ENCODE assay signal across 19 cellular contexts in the genomic region with DNA sequence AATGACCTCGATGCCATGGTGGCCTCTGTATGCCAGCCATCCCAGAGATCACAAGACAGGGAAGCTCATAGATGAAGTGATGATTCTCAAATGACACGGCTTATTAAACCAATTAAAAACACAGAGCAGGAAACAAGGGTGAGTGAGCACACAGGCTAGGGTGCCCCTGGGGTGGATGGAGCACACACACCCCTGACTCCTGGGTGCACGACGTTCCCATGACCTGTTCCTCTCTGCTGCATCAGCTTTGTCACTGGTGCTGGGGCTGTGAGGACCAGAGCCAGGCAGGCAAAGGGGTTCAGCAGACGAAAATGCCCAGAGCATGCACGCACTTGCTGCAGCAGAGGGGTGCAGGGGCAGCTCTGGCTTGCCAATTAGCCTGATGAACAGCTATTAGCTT.
DNase-seq lines count a peak whose midpoint lies in the region; ATAC-seq and TF ChIP-seq lines count a peak whose summit lies in the region.
"Had no signal": no experiment of that assay in that cellular context is flagged by ENCODE, and none has a peak within 500 bp of the region (broad histone marks: within the 10 kb centered on the region; RNA-seq: fewer than 3 reads in every experiment).

No MANE protein-coding gene starts in this region.

- TF ChIP-seq POLR2A in sigmoid colon (IDR thresholded peaks at IDR 0.05), result no peak

- intact Hi-C loops in sigmoid colon (cut with DNase I), result no loop called here

- no peak for TF ChIP-seq EP300 in sigmoid colon (IDR thresholded peaks at IDR 0.05)

- no peaks in the 10 kb centered on the region for H3K9me3 ChIP-seq in sigmoid colon
- H3K9me3 ChIP-seq: SJCRH30 had no signal

- TF ChIP-seq CTCF in sigmoid colon (IDR thresholded peaks at IDR 0.05), result no peak

- no peaks in the 10 kb centered on the region for H3K4me1 ChIP-seq in sigmoid colon
- H3K4me1 ChIP-seq: SJCRH30 had no signal

- H3K27me3 ChIP-seq in sigmoid colon, result peaks cover 0 to 11% (median 0%) of the 10 kb centered on the region in 3 donors
- H3K27me3 ChIP-seq: SJCRH30 had no signal

- ATAC-seq in GM18858 (IDR thresholded peaks at IDR 0.05; ENCODE audit: unreplicated experiment), result no peak
- ATAC-seq: GM12878, K562 had no signal

- WGBS in sigmoid colon, 2 donors, result 80 to 92% methylated on average over 6 of the region's 6 CpGs

- H3K36me3 ChIP-seq in sigmoid colon, result no peaks in the 10 kb centered on the region
- H3K36me3 ChIP-seq: SJCRH30 had no signal

- H3K27ac ChIP-seq in sigmoid colon, result no peak overlapping the region
- H3K27ac ChIP-seq: 22Rv1, PC-9, SJCRH30 had no signal

- DNase-seq in NCI-H146 treated with DMSO at 0.1 percent for 48 hours (lab: John Stamatoyannopoulos, UW; ENCODE audit: unreplicated experiment) (peak; percentile 18), NCI-H146 (lab: John Stamatoyannopoulos, UW) (no peak), NCI-H69 (lab: John Stamatoyannopoulos, UW) (peak; percentile 29), germinal center (ENCODE audit: low spot score) (peak; percentile 44), sigmoid colon (peak; percentile 53), hypothalamus (lab: John Stamatoyannopoulos, UW) (no peak)
- no peak for DNase-seq in stimulated activated CD4-positive, alpha-beta T cell treated with anti-CD3 and anti-CD28 coated beads, Interleukin-4, amount 100 ng/mL, for 1 hour
- DNase-seq: AML-193; CD4-positive, alpha-beta T cell; DMS153; EL; NCI-H1930; NCI-H226; PC-9; SJCRH30 had no signal

- no peak overlapping the region for H3K4me3 ChIP-seq in sigmoid colon
- H3K4me3 ChIP-seq: GM12878, K562, PC-9, SJCRH30 had no signal

Comparison
In these comparisons a context has a peak if more than half of its experiments do, and no peak if none do; other contexts are left out.
1. DNase-seq: peak in NCI-H146 treated with DMSO at 0.1 percent for 48 hours (single experiment), NCI-H69 (single experiment), germinal center (single experiment) and sigmoid colon (single experiment); none in NCI-H146 (single experiment), hypothalamus (0 of 51) and stimulated activated CD4-positive, alpha-beta T cell treated with anti-CD3 and anti-CD28 coated beads, Interleukin-4, amount 100 ng/mL, for 1 hour (single experiment).